In the genomic region with DNA sequence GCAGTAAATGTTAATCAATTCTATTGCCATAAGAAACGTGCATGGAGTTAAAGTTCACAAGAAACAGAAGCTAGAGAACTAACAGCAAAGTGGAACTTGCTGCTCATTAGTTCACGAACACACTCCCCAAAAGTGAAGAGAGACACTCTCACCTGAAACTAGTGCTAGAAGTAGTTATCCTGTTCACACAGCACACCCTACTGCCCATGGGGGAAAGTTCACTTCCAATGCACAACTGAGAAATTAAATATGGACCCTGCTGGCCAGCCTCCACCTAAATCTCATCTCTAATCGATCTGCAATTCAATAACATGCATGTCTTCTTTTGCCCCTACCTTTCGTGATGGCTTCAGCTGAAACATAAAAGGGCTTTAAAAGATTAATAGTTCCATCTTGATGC, we compare ENCODE assay signal across 8 cellular contexts. TPM values are rescaled to one million over a fixed set of nuclear protein-coding genes. Genes with fewer than 3 reads are reported as not detected.
DNase-seq lines count a peak whose midpoint lies in the region; ATAC-seq, FAIRE-seq and TF ChIP-seq lines count a peak whose summit lies in the region.

No MANE protein-coding gene starts in this region.

- H3K4me3 ChIP-seq in GM23248 = no peak overlapping the region
- no peak overlapping the region for H3K4me3 ChIP-seq in adrenal gland
- no peak overlapping the region for H3K4me3 ChIP-seq in kidney (ENCODE audit: low read length in 2 of 2)
- H3K4me3 ChIP-seq in upper lobe of right lung = no peak overlapping the region

- DNase-seq in NCI-H510A treated with DMSO at 0.1 percent for 48 hours (lab: John Stamatoyannopoulos, UW) (peak; percentile 19), NCI-H510A (lab: John Stamatoyannopoulos, UW) (no peak), GM23248 (peak; percentile 52), adrenal gland (no peak), kidney (no peak), upper lobe of right lung (no peak), NCI-H1930 (lab: John Stamatoyannopoulos, UW) (no peak)

- H3K9me3 ChIP-seq in GM23248 (ENCODE audit: low read depth) (no peaks in the 10 kb centered on the region), adrenal gland (replicated peaks in 1 of 3) (no peaks in the 10 kb centered on the region), kidney (ENCODE audit: control insufficient read depth in 1 of 2, low read length in 2 of 2) (no peaks in the 10 kb centered on the region), upper lobe of right lung (no peaks in the 10 kb centered on the region)

- H2AFZ ChIP-seq in GM23248 = no peak overlapping the region

- no peaks in the 10 kb centered on the region for H3F3A ChIP-seq in GM23248 (ENCODE audit: insufficient read depth)

- TF ChIP-seq CTCF in LNCAP (IDR thresholded peaks at IDR 0.05) (peak; percentile 79), adrenal gland (IDR thresholded peaks at IDR 0.05) (peak in 5 of 6 experiments; percentile 8 to 50 (median 44)), kidney (IDR thresholded peaks at IDR 0.05; ENCODE audit: borderline replicate concordance, extremely low read depth, insufficient read depth) (peak; percentile 48), upper lobe of right lung (IDR thresholded peaks at IDR 0.05) (peak; percentile 68)

- no peaks in the 10 kb centered on the region for H3K36me3 ChIP-seq in GM23248 (ENCODE audit: low read depth)
- no peaks in the 10 kb centered on the region for H3K36me3 ChIP-seq in adrenal gland (replicated peaks in 1 of 2)
- H3K36me3 ChIP-seq in kidney (ENCODE audit: control insufficient read depth in 1 of 2, insufficient read depth in 2 of 2, low read length in 2 of 2) = no peaks in the 10 kb centered on the region
- H3K36me3 ChIP-seq in upper lobe of right lung = no peaks in the 10 kb centered on the region

- H3K4me1 ChIP-seq in GM23248 (ENCODE audit: insufficient read depth) (peaks cover 10% of the 10 kb centered on the region; the same call in 1 of the 2 replicates), adrenal gland (replicated peaks in 1 of 2) (no peaks in the 10 kb centered on the region), kidney (ENCODE audit: control insufficient read depth in 1 of 2, insufficient read depth in 1 of 2, low read depth in 1 of 2, low read length in 2 of 2) (no peaks in the 10 kb centered on the region), upper lobe of right lung (peaks cover 12% of the 10 kb centered on the region)

- ATAC-seq in upper lobe of right lung = peak; percentile 84

- 35 to 43% methylated on average over 4 of the region's 4 CpGs for whole genome bisulfite sequencing in GM23248 (ENCODE audit: low coverage in 1 of 2, low lambda C conversion rate in 2 of 2, missing lambda C conversion rate in 2 of 2), 2 experiments
- 47 to 59% (median 50%) methylated on average over 4 of the region's 4 CpGs for WGBS in adrenal gland, 4 donors

- intact Hi-C loops in adrenal gland (cut with DNase I) (no loop called here), kidney (cut with DNase I) (no loop called here), upper lobe of right lung (cut with DNase I) (loop anchor here (10.0 kb wide), 1 partner anchor 270 kb away; no protein-coding TSS in a partner anchor)

- in situ Hi-C loops in GM23248 (cut with MboI) = loop anchor here (10.0 kb wide), 2 partner anchors 110 to 260 kb away; no protein-coding TSS in a partner anchor

- H3K4me2 ChIP-seq in GM23248 (ENCODE audit: unreplicated experiment) = no peak overlapping the region

- H4K20me1 ChIP-seq in GM23248 (ENCODE audit: insufficient read depth) = no peaks in the 10 kb centered on the region

- H3K27me3 ChIP-seq in GM23248 (replicated peaks; ENCODE audit: insufficient read depth) (no peaks in the 10 kb centered on the region), adrenal gland (no peaks in the 10 kb centered on the region), upper lobe of right lung (no peaks in the 10 kb centered on the region)

- TF ChIP-seq POLR2A in adrenal gland (IDR thresholded peaks at IDR 0.05) = no peak

- no peaks in the 10 kb centered on the region for H3K79me2 ChIP-seq in GM23248 (ENCODE audit: insufficient read depth)

- FAIRE-seq in kidney (lab: Jason Lieb, UNC) = no peak

- H3K9ac ChIP-seq in GM23248 (no peak overlapping the region), kidney (ENCODE audit: low read length in 2 of 2) (no peak overlapping the region)

- H3K27ac ChIP-seq in GM23248 = no peak overlapping the region
- no peak overlapping the region for H3K27ac ChIP-seq in adrenal gland
- no peak overlapping the region for H3K27ac ChIP-seq in kidney (ENCODE audit: low read depth in 2 of 2, low read length in 2 of 2)
- no peak overlapping the region for H3K27ac ChIP-seq in upper lobe of right lung

- H3K9me2 ChIP-seq in GM23248 (ENCODE audit: insufficient read depth) = no peaks in the 10 kb centered on the region

RNA-seq across cellular contexts. Expression of a gene that starts 39.4 kb away (rescaled TPM):
- total RNA-seq in GM23248 (2014; rRNA removed; shearing (Covaris generic)) = not detected in 2 replicates
- 0.06 TPM in 1 of 2 replicates, not detected in the other for polyA plus RNA-seq in GM23248 (2016; fragmentation: Nextera tagmentation; extraction: Ambion mirVana)
- 100 to 1,000 TPM in 1 of 8 donors, 10 to 100 TPM in 7; 12.5 to 165 (median 20.3) TPM for total RNA-seq in adrenal gland
- polyA plus RNA-seq in adrenal gland = 1 to 10 TPM; 5.5 to 8.8 (median 7.1) TPM
- 50.5 TPM for total RNA-seq in kidney
- polyA plus RNA-seq in kidney (ENCODE audit: insufficient read depth, low read depth, low replicate concordance) = 11.8 TPM
- 60.7 TPM for total RNA-seq in upper lobe of right lung

Comparison
In these comparisons a context has a peak if more than half of its experiments do, and no peak if none do; other contexts are left out.
1. DNase-seq: peak in NCI-H510A treated with DMSO at 0.1 percent for 48 hours (single experiment) and GM23248 (single experiment); none in NCI-H510A (single experiment), adrenal gland (0 of 7), kidney (single experiment), upper lobe of right lung (single experiment) and NCI-H1930 (0 of 2).
2. RNA of a gene that starts 39.4 kb away (total RNA-seq): 60.7 TPM in upper lobe of right lung (single experiment), 50.5 TPM in kidney (single experiment) and 12.5 to 165 TPM in adrenal gland; not detected in GM23248; every median in the first group is over 10 times any median in the second.
3. Peak in every context shown above with its lines, with median percentiles within 50 percentile points of each other: CTCF ChIP-seq.